ENCODE assay signal across 13 cellular contexts in the genomic region with DNA sequence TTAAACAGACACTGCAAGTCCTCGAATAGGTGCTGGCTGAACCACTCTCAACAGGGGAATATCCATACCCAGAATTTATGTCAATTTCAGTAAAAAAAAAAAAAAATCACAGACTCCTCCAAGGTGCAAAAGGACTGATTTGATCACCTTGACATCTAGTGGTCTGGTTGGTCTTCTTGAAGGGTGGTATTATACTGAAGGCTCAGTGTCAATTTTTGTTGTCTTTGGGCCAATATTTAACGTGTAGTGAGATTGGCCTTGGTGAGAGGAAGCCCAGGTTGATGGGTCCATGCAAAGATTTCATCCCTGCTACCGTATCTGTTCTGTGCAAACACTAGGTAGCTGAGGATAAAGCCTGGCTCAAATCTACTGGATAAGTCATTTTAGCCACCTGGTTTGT. TPM values are rescaled to one million over a fixed set of nuclear protein-coding genes. Genes with fewer than 3 reads are reported as not detected.
DNase-seq lines count a peak whose midpoint lies in the region; ATAC-seq and TF ChIP-seq lines count a peak whose summit lies in the region.
"Had no signal": no experiment of that assay in that cellular context is flagged by ENCODE, and none has a peak within 500 bp of the region (broad histone marks: within the 10 kb centered on the region; RNA-seq: fewer than 3 reads in every experiment).

No MANE protein-coding gene starts in this region.

- H3K36me3 Mint-ChIP-seq in CD4-positive, alpha-beta T cell (ENCODE audit: low read depth), result peaks cover 9% of the 10 kb centered on the region
- H3K36me3 Mint-ChIP-seq: brain had no signal

- no peak for ATAC-seq in CD4-positive, alpha-beta T cell (ENCODE audit: poor library complexity)
- ATAC-seq in RWPE2 (ENCODE audit: low read depth), result no peak
- ATAC-seq in GM21723 (IDR thresholded peaks at IDR 0.05; ENCODE audit: unreplicated experiment), result no peak
- no peak for ATAC-seq in GM19351 (IDR thresholded peaks at IDR 0.05; ENCODE audit: unreplicated experiment)
- ATAC-seq in esophagus mucosa, result no peak

- intact Hi-C loops in CD4-positive, alpha-beta T cell (cut with DNase I, micrococcal nuclease), result loop anchor here in 1 of 2 experiments (5.0 kb wide), 1 partner anchor 81 kb away; no protein-coding TSS in a partner anchor

- H3K4me1 Mint-ChIP-seq in CD4-positive, alpha-beta T cell (ENCODE audit: low read depth), result peaks cover 82% of the 10 kb centered on the region

- peaks cover 2% of the 10 kb centered on the region for H3K9me3 Mint-ChIP-seq in CD4-positive, alpha-beta T cell
- H3K9me3 Mint-ChIP-seq: brain had no signal

- H3K9me3 ChIP-seq in CD4-positive, alpha-beta T cell (ENCODE audit: control insufficient read depth, low read length), result no peaks in the 10 kb centered on the region
- no peaks in the 10 kb centered on the region for H3K9me3 ChIP-seq in RWPE2 (ENCODE audit: severe bottlenecking)
- H3K9me3 ChIP-seq: thyroid gland had no signal

- peak overlapping the region; percentile 92 for H3K27ac Mint-ChIP-seq in CD4-positive, alpha-beta T cell
- H3K27ac Mint-ChIP-seq: brain had no signal

- no peaks in the 10 kb centered on the region for H3K36me3 ChIP-seq in GM06990 (ENCODE audit: control insufficient read depth, insufficient read depth, low read length)
- H3K36me3 ChIP-seq in RWPE2 (ENCODE audit: low read depth), result no peaks in the 10 kb centered on the region
- H3K36me3 ChIP-seq: thyroid gland had no signal

- no peaks in the 10 kb centered on the region for H3K27me3 ChIP-seq in CD4-positive, alpha-beta T cell (ENCODE audit: control insufficient read depth, insufficient read depth, low read length)
- no peaks in the 10 kb centered on the region for H3K27me3 ChIP-seq in GM06990 (replicated peaks; ENCODE audit: control insufficient read depth, insufficient read depth, low read length)
- no peaks in the 10 kb centered on the region for H3K27me3 ChIP-seq in RWPE2 (ENCODE audit: insufficient read depth, poor library complexity, severe bottlenecking)
- H3K27me3 ChIP-seq: hepatocyte, thyroid gland had no signal

- no peak for DNase-seq in CD4-positive, alpha-beta T cell
- DNase-seq in GM06990 (ENCODE audit: extremely low read depth, insufficient read length) (no peak), RWPE2 (ENCODE audit: low spot score) (no peak), fibroblast of pulmonary artery (ENCODE audit: low read depth) (peak; percentile 28), NCI-H1092 (lab: John Stamatoyannopoulos, UW) (no peak)
- DNase-seq: NCI-H510A treated with DMSO at 0.1 percent for 48 hours, SHP77, thyroid gland had no signal

- POLR2A ChIA-PET in CD4-positive, alpha-beta T cell (lab: Charles Lee), result interaction anchor here (1.9 to 10.5 kb wide), 4 partner anchors 10 to 150 kb away, joined by 6 to 154 read pairs (median 12); partner anchors contain the start of genes GBP2 and GBP4

- H3K27ac ChIP-seq in CD4-positive, alpha-beta T cell (ENCODE audit: low read depth, low read length), result no peak overlapping the region
- no peak overlapping the region for H3K27ac ChIP-seq in RWPE2 (ENCODE audit: poor library complexity, severe bottlenecking)
- H3K27ac ChIP-seq: hepatocyte, thyroid gland had no signal

- peaks cover 18% of the 10 kb centered on the region for H3K4me1 ChIP-seq in RWPE2 (ENCODE audit: insufficient read depth, poor library complexity, severe bottlenecking)

- no peak overlapping the region for H3K4me3 ChIP-seq in GM06990 (replicated peaks; ENCODE audit: low read depth, low read length)
- no peak overlapping the region for H3K4me3 ChIP-seq in RWPE2 (ENCODE audit: severe bottlenecking)
- no peak overlapping the region for H3K4me3 ChIP-seq in fibroblast of pulmonary artery (replicated peaks; ENCODE audit: low read depth, low read length)
- H3K4me3 ChIP-seq: hepatocyte, thyroid gland had no signal

- no peak for TF ChIP-seq CTCF in CD4-positive, alpha-beta T cell (IDR thresholded peaks at IDR 0.05)
- peak; percentile 7 for TF ChIP-seq CTCF in GM06990 (IDR thresholded peaks at IDR 0.05; ENCODE audit: insufficient read depth, low read length, poor library complexity, severe bottlenecking)
- TF ChIP-seq CTCF in RWPE2 (IDR thresholded peaks at IDR 0.05; ENCODE audit: poor library complexity, severe bottlenecking), result peak; percentile 13
- peak; percentile 16 for TF ChIP-seq CTCF in fibroblast of pulmonary artery (IDR thresholded peaks at IDR 0.05; ENCODE audit: low read length, missing control alignments)

- no peak overlapping the region for H3K4me3 Mint-ChIP-seq in CD4-positive, alpha-beta T cell
- H3K4me3 Mint-ChIP-seq: brain had no signal

- CTCF ChIA-PET in CD4-positive, alpha-beta T cell (lab: Charles Lee), result no interaction called here

- H3K27me3 Mint-ChIP-seq in CD4-positive, alpha-beta T cell, result no peaks in the 10 kb centered on the region
- H3K27me3 Mint-ChIP-seq: brain had no signal

RNA-seq across cellular contexts. Expression of gene GBP5, which starts 4.0 kb away (rescaled TPM):
- total RNA-seq in CD4-positive, alpha-beta T cell, result 10 to 100 TPM; 51.4 to 52.9 TPM
- total RNA-seq in esophagus mucosa, result 1.2 TPM
- total RNA-seq: hepatocyte had no signal

Comparison
In these comparisons a context has a peak if more than half of its experiments do, and no peak if none do; other contexts are left out.
1. RNA of gene GBP5, which starts 4.0 kb away (total RNA-seq): 51.4 to 52.9 TPM in CD4-positive, alpha-beta T cell; 1.2 TPM in esophagus mucosa (single experiment); every median in the first group is over 10 times any median in the second.